Comparison of ENCODE assay signal across 17 cellular contexts in the genomic region with DNA sequence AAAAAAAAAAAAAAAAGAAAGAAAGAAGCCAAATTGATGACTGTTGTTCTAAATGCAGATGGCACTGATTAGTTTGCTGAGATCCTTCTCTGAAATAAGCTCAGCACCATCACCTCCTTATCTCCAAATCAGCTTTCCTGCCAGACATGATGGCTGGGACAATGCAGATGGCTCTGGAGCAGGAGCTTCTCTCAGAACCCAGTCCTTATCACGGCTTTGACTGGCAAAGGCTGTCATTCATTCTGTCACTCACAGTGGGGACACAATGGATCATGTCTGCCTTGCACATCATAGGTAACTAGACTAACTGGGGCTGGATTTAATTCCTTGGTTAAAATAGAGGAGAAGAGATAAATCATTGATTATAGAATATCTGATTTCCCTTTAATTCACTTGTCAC.
"Had no signal": no experiment of that assay in that cellular context is flagged by ENCODE, and none has a peak within 500 bp of the region (broad histone marks: within the 10 kb centered on the region; RNA-seq: fewer than 3 reads in every experiment).

No MANE protein-coding gene starts in this region.

- H3K27ac Mint-ChIP-seq: activated CD4-positive, alpha-beta memory T cell treated with anti-CD3 and anti-CD28 coated beads for 36 hours; activated naive CD8-positive, alpha-beta T cell; effector memory CD8-positive, alpha-beta T cell; nephron; progenitor cell of endocrine pancreas had no signal

- H3K27ac ChIP-seq: cardiac muscle cell, epithelial cell of prostate, lower lobe of right lung, right atrium auricular region, tibial artery had no signal

- H3K27me3 Mint-ChIP-seq: activated CD4-positive, alpha-beta memory T cell treated with anti-CD3 and anti-CD28 coated beads for 36 hours; effector memory CD8-positive, alpha-beta T cell; progenitor cell of endocrine pancreas had no signal

- H3K27me3 ChIP-seq: cardiac muscle cell, right atrium auricular region, tibial artery had no signal

- H3K4me3 ChIP-seq: cardiac muscle cell, lower lobe of right lung, right atrium auricular region, tibial artery had no signal

- DNase-seq: activated CD4-positive, alpha-beta memory T cell treated with anti-CD3 and anti-CD28 coated beads for 36 hours; dermis blood vessel endothelial cell; effector memory CD8-positive, alpha-beta T cell; foreskin fibroblast; lower lobe of right lung; stimulated activated CD4-positive, alpha-beta T cell treated with anti-CD3 and anti-CD28 coated beads, Interleukin-2, amount 100 ng/mL, for 24 hours; stimulated activated naive CD4-positive, alpha-beta T cell treated with Interleukin-2 at 50 U/mL for 16 hours; T1000; tibial artery had no signal

- H3K9me3 ChIP-seq: lower lobe of right lung, right atrium auricular region, tibial artery had no signal

- H3K4me3 Mint-ChIP-seq: activated CD4-positive, alpha-beta memory T cell treated with anti-CD3 and anti-CD28 coated beads for 36 hours; activated naive CD8-positive, alpha-beta T cell; effector memory CD8-positive, alpha-beta T cell; nephron had no signal

- ATAC-seq: effector memory CD8-positive, alpha-beta T cell; lower lobe of right lung had no signal

- H3K4me1 ChIP-seq: lower lobe of right lung, right atrium auricular region had no signal

- H3K36me3 ChIP-seq: cardiac muscle cell, lower lobe of right lung, right atrium auricular region, tibial artery had no signal

- H3K36me3 Mint-ChIP-seq: activated CD4-positive, alpha-beta memory T cell treated with anti-CD3 and anti-CD28 coated beads for 36 hours; activated naive CD8-positive, alpha-beta T cell had no signal

- H3K9me3 Mint-ChIP-seq: activated CD4-positive, alpha-beta memory T cell treated with anti-CD3 and anti-CD28 coated beads for 36 hours had no signal

- H3K4me1 Mint-ChIP-seq: nephron had no signal

- FAIRE-seq: keratinocyte, urothelium cell line had no signal
